14 cellular contexts compared by ENCODE assay signal in genomic region chr2:230325316-230326243, GRCh38. TPM values are rescaled to one million over a fixed set of nuclear protein-coding genes. Genes with fewer than 3 reads are reported as not detected.
A peak's percentile ranks its signal among the peaks of the same experiment; 100 is the strongest.
DNase-seq lines count a peak whose midpoint lies in the region; ATAC-seq and TF ChIP-seq lines count a peak whose summit lies in the region.
"Had no signal": no experiment of that assay in that cellular context is flagged by ENCODE, and none has a peak within 500 bp of the region (broad histone marks: within the 10 kb centered on the region; RNA-seq: fewer than 3 reads in every experiment).

No MANE protein-coding gene starts in this region.

- no peak for ATAC-seq in IMR-90 (ENCODE audit: low read depth)
- ATAC-seq: A549, body of pancreas, left colon had no signal

- H3K4me1 ChIP-seq in IMR-90 (ENCODE audit: control insufficient read depth, insufficient read depth, low read length) (peaks cover 6% of the 10 kb centered on the region), neuronal stem cell (ENCODE audit: control insufficient read depth in 2 of 2, insufficient read depth in 1 of 2, low read depth in 1 of 2, low read length in 2 of 2) (no peaks in the 10 kb centered on the region), smooth muscle cell (ENCODE audit: low read depth) (no peaks in the 10 kb centered on the region)
- H3K4me1 ChIP-seq: A549 had no signal

- peaks cover 4% of the 10 kb centered on the region; the same call in 1 of the 2 replicates for H3K9me3 ChIP-seq in IMR-90 (ENCODE audit: control insufficient read depth, insufficient read depth, low read length)
- peaks cover 9 to 12% of the 10 kb centered on the region in 2 donors for H3K9me3 ChIP-seq in neuronal stem cell (replicated peaks in 1 of 2; ENCODE audit: control insufficient read depth in 2 of 2, insufficient read depth in 1 of 2, low read depth in 1 of 2, low read length in 2 of 2)
- H3K9me3 ChIP-seq in smooth muscle cell (replicated peaks; ENCODE audit: low read depth): no peaks in the 10 kb centered on the region
- H3K9me3 ChIP-seq: A549, body of pancreas, testis had no signal

- no peak overlapping the region for H4K91ac ChIP-seq in IMR-90 (ENCODE audit: insufficient read depth, low read depth, low read length)
- no peak overlapping the region for H4K91ac ChIP-seq in neuronal stem cell (ENCODE audit: low read depth, low read length, poor library complexity)

- H3K79me2 ChIP-seq in smooth muscle cell (ENCODE audit: low read depth): no peaks in the 10 kb centered on the region

- H3K4me3 ChIP-seq in IMR-90 (ENCODE audit: insufficient read depth, low read depth, low read length) (no peak overlapping the region), neuronal stem cell (ENCODE audit: low read length in 2 of 2) (no peak overlapping the region), smooth muscle cell (no peak overlapping the region)
- H3K4me3 ChIP-seq: A549, body of pancreas, testis had no signal

- H2BK15ac ChIP-seq in IMR-90 (ENCODE audit: low read depth, low read length): no peak overlapping the region
- no peak overlapping the region for H2BK15ac ChIP-seq in neuronal stem cell (ENCODE audit: low read length)

- H4K20me1 ChIP-seq in IMR-90 (ENCODE audit: insufficient read depth, low read length): no peaks in the 10 kb centered on the region
- H4K20me1 ChIP-seq in smooth muscle cell (ENCODE audit: low read depth): no peaks in the 10 kb centered on the region

- H3K23ac ChIP-seq in IMR-90 (ENCODE audit: low read depth, low read length): no peak overlapping the region
- no peak overlapping the region for H3K23ac ChIP-seq in neuronal stem cell (ENCODE audit: low read depth, low read length, poor library complexity)

- H3K9ac ChIP-seq in IMR-90 (ENCODE audit: low read depth, low read length) (no peak overlapping the region), neuronal stem cell (ENCODE audit: low read depth, low read length, poor library complexity) (no peak overlapping the region), smooth muscle cell (ENCODE audit: low read depth) (no peak overlapping the region)

- H2BK120ac ChIP-seq in IMR-90 (ENCODE audit: low read depth, low read length) (no peak overlapping the region), neuronal stem cell (ENCODE audit: low read depth, low read length) (no peak overlapping the region)

- no peak overlapping the region for H2AFZ ChIP-seq in IMR-90 (replicated peaks; ENCODE audit: low read length, poor library complexity)
- peak overlapping the region; percentile 93 for H2AFZ ChIP-seq in neuronal stem cell (ENCODE audit: low read length)
- H2AFZ ChIP-seq in smooth muscle cell (ENCODE audit: low read depth): no peak overlapping the region

- H3K56ac ChIP-seq in IMR-90 (ENCODE audit: extremely low read depth, insufficient read depth, low read length): no peak overlapping the region

- TF ChIP-seq CTCF in IMR-90 (conservative IDR thresholded peaks at IDR 0.05; ENCODE audit: low read depth, low read length): no peak
- no peak for TF ChIP-seq CTCF in smooth muscle cell (IDR thresholded peaks at IDR 0.05; ENCODE audit: borderline replicate concordance, insufficient read depth, poor library complexity, severe bottlenecking)

- H3F3A ChIP-seq in smooth muscle cell (ENCODE audit: low read depth): no peaks in the 10 kb centered on the region

- BruUV-seq in IMR-90 (replicated peaks; lab: Mats Ljungman, UMichigan): no TSS peak

- H3K9me1 ChIP-seq in IMR-90 (ENCODE audit: insufficient read depth, low read length): no peaks in the 10 kb centered on the region

- H2BK20ac ChIP-seq in IMR-90 (ENCODE audit: low read depth, low read length): no peak overlapping the region

- no peak overlapping the region for H3K27ac ChIP-seq in IMR-90 (ENCODE audit: insufficient read depth, low read length)
- no peak overlapping the region for H3K27ac ChIP-seq in neuronal stem cell (replicated peaks; ENCODE audit: low read length)
- H3K27ac ChIP-seq in smooth muscle cell (ENCODE audit: low read depth): no peak overlapping the region
- H3K27ac ChIP-seq: WERI-Rb-1 had no signal

- TF ChIP-seq POLR2A in IMR-90 (IDR thresholded peaks at IDR 0.05; ENCODE audit: low read depth, low read length): no peak

- peak overlapping the region; percentile 90 for H3K27ac Mint-ChIP-seq in activated CD4-positive, alpha-beta T cell treated with anti-CD3 and anti-CD28 coated beads, Interleukin-2, amount 10 ng/mL, durations not matched to agents 24 days and 14 days
- H3K27ac Mint-ChIP-seq in activated naive CD8-positive, alpha-beta T cell: peak overlapping the region; percentile 84

- dilution Hi-C loops in IMR-90 (cut with HindIII; ENCODE audit: low sequenced_read_pairs, unreplicated experiment): no loop called here

- H2BK5ac ChIP-seq in IMR-90 (ENCODE audit: low read depth, low read length, poor library complexity, severe bottlenecking) (no peak overlapping the region), neuronal stem cell (ENCODE audit: low read length) (no peak overlapping the region)

- no peak overlapping the region; a peak in 1 of 4 replicates for H4K8ac ChIP-seq in IMR-90 (ENCODE audit: low read depth in 2 of 2, low read length in 2 of 2)
- no peak overlapping the region for H4K8ac ChIP-seq in neuronal stem cell (ENCODE audit: low read depth, low read length)

- no peak overlapping the region for H2AK9ac ChIP-seq in IMR-90 (replicated peaks; ENCODE audit: low read depth, low read length, poor library complexity)

- H3K18ac ChIP-seq in IMR-90 (ENCODE audit: low read depth, low read length) (no peak overlapping the region), neuronal stem cell (ENCODE audit: low read length) (no peak overlapping the region)

- H3K4me3 Mint-ChIP-seq in activated CD4-positive, alpha-beta T cell treated with anti-CD3 and anti-CD28 coated beads, Interleukin-2, amount 10 ng/mL, durations not matched to agents 24 days and 14 days: peak overlapping the region; percentile 92
- peak overlapping the region; percentile 94 for H3K4me3 Mint-ChIP-seq in activated naive CD8-positive, alpha-beta T cell

- in situ Hi-C loops in IMR-90 (cut with MboI; ENCODE audit: low sequenced_read_pairs): no loop called here

- POLR2A ChIA-PET in IMR-90 (lab: Charles Lee; ENCODE audit: unreplicated experiment): interaction anchor here (0.6 kb wide), 1 partner anchor 45 kb away, joined by 3 read pairs; no protein-coding TSS in a partner anchor

- no peaks in the 10 kb centered on the region for H3K27me3 ChIP-seq in IMR-90 (ENCODE audit: control insufficient read depth, insufficient read depth, low read length)
- no peaks in the 10 kb centered on the region for H3K27me3 ChIP-seq in neuronal stem cell (ENCODE audit: control insufficient read depth in 3 of 3, insufficient read depth in 3 of 3, low read depth in 1 of 3, low read length in 3 of 3)
- H3K27me3 ChIP-seq in smooth muscle cell (ENCODE audit: low read depth): no peaks in the 10 kb centered on the region
- H3K27me3 ChIP-seq: body of pancreas, testis had no signal

- no peaks in the 10 kb centered on the region for H3K36me3 ChIP-seq in IMR-90 (ENCODE audit: control insufficient read depth, insufficient read depth, low read length)
- H3K36me3 ChIP-seq in neuronal stem cell (replicated peaks in 1 of 2; ENCODE audit: control insufficient read depth in 2 of 2, insufficient read depth in 2 of 2, low read length in 2 of 2): no peaks in the 10 kb centered on the region
- H3K36me3 ChIP-seq in smooth muscle cell (ENCODE audit: low read depth): no peaks in the 10 kb centered on the region
- H3K36me3 ChIP-seq: WERI-Rb-1 had no signal

- H3K4me1 Mint-ChIP-seq in activated CD4-positive, alpha-beta T cell treated with anti-CD3 and anti-CD28 coated beads, Interleukin-2, amount 10 ng/mL, durations not matched to agents 24 days and 14 days: peaks cover 68% of the 10 kb centered on the region
- peaks cover 73% of the 10 kb centered on the region for H3K4me1 Mint-ChIP-seq in activated naive CD8-positive, alpha-beta T cell (ENCODE audit: low read depth)

- intact Hi-C loops in activated CD4-positive, alpha-beta T cell treated with anti-CD3 and anti-CD28 coated beads, Interleukin-2, amount 10 ng/mL, durations not matched to agents 24 days and 14 days (cut with micrococcal nuclease): loop anchor here (2.0 to 5.0 kb wide), 3 partner anchors 107 to 337 kb away; partner anchors contain the start of gene SP110
- intact Hi-C loops in IMR-90 (cut with micrococcal nuclease): loop anchor here (5.0 kb wide), 1 partner anchor 108 kb away; the partner anchor contains the start of gene SP110

- no peak overlapping the region for H2AK5ac ChIP-seq in IMR-90 (ENCODE audit: low read depth, low read length)
- H2AK5ac ChIP-seq in neuronal stem cell (ENCODE audit: low read depth, low read length): no peak overlapping the region

- H3K4me2 ChIP-seq in IMR-90 (ENCODE audit: low read depth, low read length) (no peak overlapping the region), neuronal stem cell (ENCODE audit: insufficient read depth, low read length, poor library complexity, severe bottlenecking) (no peak overlapping the region), smooth muscle cell (no peak overlapping the region)

- H3K14ac ChIP-seq in IMR-90 (replicated peaks; ENCODE audit: low read depth, low read length) (no peak overlapping the region), neuronal stem cell (ENCODE audit: low read length) (no peak overlapping the region)

- H3K27me3 Mint-ChIP-seq in activated CD4-positive, alpha-beta T cell treated with anti-CD3 and anti-CD28 coated beads, Interleukin-2, amount 10 ng/mL, durations not matched to agents 24 days and 14 days: no peaks in the 10 kb centered on the region
- no peaks in the 10 kb centered on the region for H3K27me3 Mint-ChIP-seq in activated naive CD8-positive, alpha-beta T cell

- WGBS in IMR-90 (ENCODE audit: extremely low coverage in 2 of 2, insufficient read length in 1 of 2), 2 experiments: 100% methylated on average over 1 of the region's 9 CpGs; no CpG with 5 or more reads in 1 of the 2 experiments
- no CpG with 5 or more reads among the region's 9 CpGs for WGBS in neuronal stem cell (ENCODE audit: extremely low coverage in 2 of 2, insufficient read length in 2 of 2, insufficient replicate concordance in 1 of 2), 2 donors
- WGBS in smooth muscle cell (ENCODE audit: low lambda C conversion rate): 91% methylated on average over 9 of the region's 9 CpGs

- CTCF ChIA-PET in IMR-90 (lab: Yijun Ruan, JAX): no interaction called here

- no peak overlapping the region for H2BK12ac ChIP-seq in neuronal stem cell (ENCODE audit: low read length)

- H3K4ac ChIP-seq in IMR-90 (ENCODE audit: low read depth, low read length): 0 out of 2 replicates have a peak overlapping the region, but pooled peaks have one; percentile 35
- H3K4ac ChIP-seq in neuronal stem cell (ENCODE audit: low read length): no peak overlapping the region

- H3K9me3 Mint-ChIP-seq in activated CD4-positive, alpha-beta T cell treated with anti-CD3 and anti-CD28 coated beads, Interleukin-2, amount 10 ng/mL, durations not matched to agents 24 days and 14 days: no peaks in the 10 kb centered on the region
- H3K9me3 Mint-ChIP-seq in activated naive CD8-positive, alpha-beta T cell (ENCODE audit: low read depth): no peaks in the 10 kb centered on the region

- H3K36me3 Mint-ChIP-seq in activated CD4-positive, alpha-beta T cell treated with anti-CD3 and anti-CD28 coated beads, Interleukin-2, amount 10 ng/mL, durations not matched to agents 24 days and 14 days (ENCODE audit: low read depth): peaks cover 44% of the 10 kb centered on the region
- peaks cover 18% of the 10 kb centered on the region for H3K36me3 Mint-ChIP-seq in activated naive CD8-positive, alpha-beta T cell

- H3K79me1 ChIP-seq in IMR-90 (ENCODE audit: low read depth in 1 of 2, low read length in 2 of 2) (peaks cover 19% of the 10 kb centered on the region in 2 experiments), neuronal stem cell (ENCODE audit: low read depth, low read length) (no peaks in the 10 kb centered on the region)

- H4K5ac ChIP-seq in IMR-90 (ENCODE audit: low read depth, low read length): no peak overlapping the region

- DNase-seq in activated CD4-positive, alpha-beta T cell treated with anti-CD3 and anti-CD28 coated beads, Interleukin-2, amount 10 ng/mL, durations not matched to agents 24 days and 14 days: peak; percentile 55
- DNase-seq in activated CD4-positive, alpha-beta T cell treated with anti-CD3 and anti-CD28 coated beads, Interleukin-2, amount 50 U/mL, for 48 hours: no peak
- DNase-seq in IMR-90 (no peak), neuronal stem cell (ENCODE audit: low spot score) (no peak), smooth muscle cell (lab: John Stamatoyannopoulos, UW; ENCODE audit: unreplicated experiment) (no peak), SK-N-DZ (ENCODE audit: low spot score) (no peak), NCI-H146 treated with DMSO at 0.1 percent for 48 hours (lab: John Stamatoyannopoulos, UW; ENCODE audit: unreplicated experiment) (no peak)
- DNase-seq: body of pancreas, left colon, NCI-H187, testis, WERI-Rb-1 had no signal

- no peak for TF ChIP-seq RAD21 in IMR-90 (IDR thresholded peaks at IDR 0.05; ENCODE audit: low read length)

RNA-seq across cellular contexts. Expression of gene SP140L, which starts 1.4 kb away (rescaled TPM):
- total RNA-seq in activated CD4-positive, alpha-beta T cell treated with anti-CD3 and anti-CD28 coated beads, Interleukin-2, amount 10 ng/mL, durations not matched to agents 24 days and 14 days: 48.9 and 49.1 TPM in 2 replicates
- total RNA-seq in IMR-90 (2012; rRNA removed): 5.4 and 9.2 TPM in 2 replicates
- polyA plus RNA-seq in IMR-90 (2012; rRNA removed): 9.5 and 11.2 TPM in 2 replicates
- polyA plus RNA-seq in IMR-90 (2012; cell fraction: cytosol; rRNA removed): 2.2 and 3.5 TPM in 2 replicates
- 33.2 and 45.3 TPM in 2 replicates for polyA plus RNA-seq in IMR-90 (2012; cell fraction: nucleus; rRNA removed; ENCODE audit: low replicate concordance)
- polyA plus RNA-seq in neuronal stem cell (2013, experiment 1 of 2): 0.10 TPM
- polyA plus RNA-seq in neuronal stem cell (2013, experiment 2 of 2): 0.10 TPM
- 0.90 and 1.2 TPM in 2 replicates for total RNA-seq in smooth muscle cell
- polyA plus RNA-seq in smooth muscle cell: 1.6 and 2.4 TPM in 2 replicates
- polyA plus RNA-seq in SK-N-DZ (2014; cell fraction: cytosol; rRNA removed): not detected in 2 replicates
- polyA plus RNA-seq in SK-N-DZ (2014; cell fraction: nucleus; rRNA removed): not detected in 2 replicates
